1 cellular context compared by ENCODE assay signal in the genomic region with DNA sequence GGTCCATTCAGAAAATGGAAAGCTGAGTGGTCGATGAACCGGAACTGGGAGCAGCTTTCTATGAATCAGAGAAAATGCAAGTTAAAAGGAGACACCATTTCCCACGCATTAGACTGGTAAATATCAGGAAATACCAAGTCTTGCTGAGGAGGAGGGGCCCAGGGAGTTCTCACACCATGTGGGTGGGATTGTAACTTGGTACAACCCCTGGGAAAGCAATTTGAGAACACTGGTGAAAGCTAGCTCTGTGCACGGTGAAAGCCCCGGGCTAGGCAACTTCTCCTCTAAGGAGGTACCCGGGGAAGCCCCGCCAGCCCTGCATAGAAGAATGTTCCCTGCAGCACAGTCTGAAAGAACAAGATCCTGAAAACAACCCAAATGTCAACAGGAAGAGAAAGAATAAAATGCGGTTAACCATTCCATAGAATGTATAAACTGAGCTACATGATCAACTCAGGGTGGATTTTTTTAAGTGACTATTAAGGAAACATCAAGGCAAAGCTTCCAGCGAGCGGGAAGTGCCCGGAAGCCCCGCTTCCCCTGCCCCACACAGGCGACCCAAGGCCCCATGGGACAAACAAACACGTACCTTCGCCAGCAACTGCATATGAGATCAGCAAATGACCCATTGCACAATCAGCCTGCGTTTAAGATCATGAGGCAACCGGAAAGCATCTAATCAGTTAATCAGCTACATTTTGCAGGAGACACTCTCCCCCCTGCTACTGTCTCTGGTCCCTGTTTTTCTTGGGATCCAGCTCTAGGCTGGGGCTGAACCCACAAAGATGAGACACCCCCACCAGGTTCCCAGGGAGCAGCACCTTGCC.
TF ChIP-seq lines count a peak whose summit lies in the region.

No MANE protein-coding gene starts in this region.

TF ChIP-seq in HEK293, 187 proteins besides CTCF, POLR2A, EP300 and RAD21 (continued from another document and continues in another):
- TF ChIP-seq, protein P1, sequence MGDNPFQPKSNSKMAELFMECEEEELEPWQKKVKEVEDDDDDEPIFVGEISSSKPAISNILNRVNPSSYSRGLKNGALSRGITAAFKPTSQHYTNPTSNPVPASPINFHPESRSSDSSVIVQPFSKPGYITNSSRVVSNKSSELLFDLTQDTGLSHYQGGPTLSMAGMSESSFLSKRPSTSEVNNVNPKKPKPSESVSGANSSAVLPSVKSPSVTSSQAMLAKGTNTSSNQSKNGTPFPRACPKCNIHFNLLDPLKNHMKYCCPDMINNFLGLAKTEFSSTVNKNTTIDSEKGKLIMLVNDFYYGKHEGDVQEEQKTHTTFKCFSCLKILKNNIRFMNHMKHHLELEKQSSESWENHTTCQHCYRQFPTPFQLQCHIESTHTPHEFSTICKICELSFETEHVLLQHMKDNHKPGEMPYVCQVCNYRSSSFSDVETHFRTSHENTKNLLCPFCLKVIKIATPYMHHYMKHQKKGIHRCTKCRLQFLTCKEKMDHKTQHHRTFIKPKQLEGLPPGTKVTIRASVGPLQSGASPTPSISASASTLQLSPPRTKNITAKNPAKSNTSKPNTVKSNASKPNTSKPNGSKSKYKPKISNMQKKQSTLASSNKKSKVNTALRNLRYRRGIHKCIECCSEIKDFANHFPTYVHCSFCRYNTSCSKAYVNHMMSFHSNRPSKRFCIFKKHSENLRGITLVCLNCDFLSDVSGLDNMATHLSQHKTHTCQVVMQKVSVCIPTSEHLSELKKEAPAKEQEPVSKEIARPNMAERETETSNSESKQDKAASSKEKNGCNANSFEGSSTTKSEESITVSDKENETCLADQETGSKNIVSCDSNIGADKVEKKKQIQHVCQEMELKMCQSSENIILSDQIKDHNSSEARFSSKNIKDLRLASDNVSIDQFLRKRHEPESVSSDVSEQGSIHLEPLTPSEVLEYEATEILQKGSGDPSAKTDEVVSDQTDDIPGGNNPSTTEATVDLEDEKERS (tag by site-specific recombination; IDR thresholded peaks at IDR 0.05) = no peak
- 0 out of 2 replicates have a peak, but pooled peaks have one; percentile 45 for TF ChIP-seq GLIS2 (tag by site-specific recombination; IDR thresholded peaks at IDR 0.05)
- peak; percentile 8; the same call in 1 of the 2 replicates for TF ChIP-seq RBAK (tag by site-specific recombination; IDR thresholded peaks at IDR 0.05)
- no peak for TF ChIP-seq ZNF155 (tag by site-specific recombination; IDR thresholded peaks at IDR 0.05)
- TF ChIP-seq OVOL3 (tag by site-specific recombination; IDR thresholded peaks at IDR 0.05) = no peak
- TF ChIP-seq, protein P2, sequence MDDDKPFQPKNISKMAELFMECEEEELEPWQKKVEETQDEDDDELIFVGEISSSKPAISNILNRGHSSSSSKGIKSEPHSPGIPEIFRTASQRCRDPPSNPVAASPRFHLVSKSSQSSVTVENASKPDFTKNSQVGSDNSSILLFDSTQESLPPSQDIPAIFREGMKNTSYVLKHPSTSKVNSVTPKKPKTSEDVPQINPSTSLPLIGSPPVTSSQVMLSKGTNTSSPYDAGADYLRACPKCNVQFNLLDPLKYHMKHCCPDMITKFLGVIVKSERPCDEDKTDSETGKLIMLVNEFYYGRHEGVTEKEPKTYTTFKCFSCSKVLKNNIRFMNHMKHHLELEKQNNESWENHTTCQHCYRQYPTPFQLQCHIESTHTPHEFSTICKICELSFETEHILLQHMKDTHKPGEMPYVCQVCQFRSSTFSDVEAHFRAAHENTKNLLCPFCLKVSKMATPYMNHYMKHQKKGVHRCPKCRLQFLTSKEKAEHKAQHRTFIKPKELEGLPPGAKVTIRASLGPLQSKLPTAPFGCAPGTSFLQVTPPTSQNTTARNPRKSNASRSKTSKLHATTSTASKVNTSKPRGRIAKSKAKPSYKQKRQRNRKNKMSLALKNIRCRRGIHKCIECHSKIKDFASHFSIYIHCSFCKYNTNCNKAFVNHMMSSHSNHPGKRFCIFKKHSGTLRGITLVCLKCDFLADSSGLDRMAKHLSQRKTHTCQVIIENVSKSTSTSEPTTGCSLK (tag by site-specific recombination; IDR thresholded peaks at IDR 0.05) = no peak
- TF ChIP-seq, protein P3, sequence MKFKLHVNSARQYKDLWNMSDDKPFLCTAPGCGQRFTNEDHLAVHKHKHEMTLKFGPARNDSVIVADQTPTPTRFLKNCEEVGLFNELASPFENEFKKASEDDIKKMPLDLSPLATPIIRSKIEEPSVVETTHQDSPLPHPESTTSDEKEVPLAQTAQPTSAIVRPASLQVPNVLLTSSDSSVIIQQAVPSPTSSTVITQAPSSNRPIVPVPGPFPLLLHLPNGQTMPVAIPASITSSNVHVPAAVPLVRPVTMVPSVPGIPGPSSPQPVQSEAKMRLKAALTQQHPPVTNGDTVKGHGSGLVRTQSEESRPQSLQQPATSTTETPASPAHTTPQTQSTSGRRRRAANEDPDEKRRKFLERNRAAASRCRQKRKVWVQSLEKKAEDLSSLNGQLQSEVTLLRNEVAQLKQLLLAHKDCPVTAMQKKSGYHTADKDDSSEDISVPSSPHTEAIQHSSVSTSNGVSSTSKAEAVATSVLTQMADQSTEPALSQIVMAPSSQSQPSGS (tag by site-specific recombination; IDR thresholded peaks at IDR 0.05; ENCODE audit: low read depth) = 0 out of 2 replicates have a peak, but pooled peaks have one; percentile 24
- TF ChIP-seq, protein P4, sequence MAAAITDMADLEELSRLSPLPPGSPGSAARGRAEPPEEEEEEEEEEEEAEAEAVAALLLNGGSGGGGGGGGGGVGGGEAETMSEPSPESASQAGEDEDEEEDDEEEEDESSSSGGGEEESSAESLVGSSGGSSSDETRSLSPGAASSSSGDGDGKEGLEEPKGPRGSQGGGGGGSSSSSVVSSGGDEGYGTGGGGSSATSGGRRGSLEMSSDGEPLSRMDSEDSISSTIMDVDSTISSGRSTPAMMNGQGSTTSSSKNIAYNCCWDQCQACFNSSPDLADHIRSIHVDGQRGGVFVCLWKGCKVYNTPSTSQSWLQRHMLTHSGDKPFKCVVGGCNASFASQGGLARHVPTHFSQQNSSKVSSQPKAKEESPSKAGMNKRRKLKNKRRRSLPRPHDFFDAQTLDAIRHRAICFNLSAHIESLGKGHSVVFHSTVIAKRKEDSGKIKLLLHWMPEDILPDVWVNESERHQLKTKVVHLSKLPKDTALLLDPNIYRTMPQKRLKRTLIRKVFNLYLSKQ (tag by site-specific recombination; IDR thresholded peaks at IDR 0.05; ENCODE audit: borderline replicate concordance) = no peak
- peak; percentile 31; the same call in 1 of the 2 replicates for TF ChIP-seq ZBTB8A (tag by site-specific recombination; IDR thresholded peaks at IDR 0.05)
- TF ChIP-seq ZBTB20 (tag by site-specific recombination; IDR thresholded peaks at IDR 0.05) = peak; percentile 88
- TF ChIP-seq ZNF157 (tag by site-specific recombination; IDR thresholded peaks at IDR 0.05) = no peak
- no peak for TF ChIP-seq ZNF621 (tag by site-specific recombination; IDR thresholded peaks at IDR 0.05)
- TF ChIP-seq ZNF37A (tag by site-specific recombination; IDR thresholded peaks at IDR 0.05) = no peak
- TF ChIP-seq PRDM1 (tag by site-specific recombination; IDR thresholded peaks at IDR 0.05) = peak; percentile 68
- peak; percentile 36; the same call in 1 of the 2 replicates for TF ChIP-seq WT1 (tag by site-specific recombination; IDR thresholded peaks at IDR 0.05)
- TF ChIP-seq, protein P5, sequence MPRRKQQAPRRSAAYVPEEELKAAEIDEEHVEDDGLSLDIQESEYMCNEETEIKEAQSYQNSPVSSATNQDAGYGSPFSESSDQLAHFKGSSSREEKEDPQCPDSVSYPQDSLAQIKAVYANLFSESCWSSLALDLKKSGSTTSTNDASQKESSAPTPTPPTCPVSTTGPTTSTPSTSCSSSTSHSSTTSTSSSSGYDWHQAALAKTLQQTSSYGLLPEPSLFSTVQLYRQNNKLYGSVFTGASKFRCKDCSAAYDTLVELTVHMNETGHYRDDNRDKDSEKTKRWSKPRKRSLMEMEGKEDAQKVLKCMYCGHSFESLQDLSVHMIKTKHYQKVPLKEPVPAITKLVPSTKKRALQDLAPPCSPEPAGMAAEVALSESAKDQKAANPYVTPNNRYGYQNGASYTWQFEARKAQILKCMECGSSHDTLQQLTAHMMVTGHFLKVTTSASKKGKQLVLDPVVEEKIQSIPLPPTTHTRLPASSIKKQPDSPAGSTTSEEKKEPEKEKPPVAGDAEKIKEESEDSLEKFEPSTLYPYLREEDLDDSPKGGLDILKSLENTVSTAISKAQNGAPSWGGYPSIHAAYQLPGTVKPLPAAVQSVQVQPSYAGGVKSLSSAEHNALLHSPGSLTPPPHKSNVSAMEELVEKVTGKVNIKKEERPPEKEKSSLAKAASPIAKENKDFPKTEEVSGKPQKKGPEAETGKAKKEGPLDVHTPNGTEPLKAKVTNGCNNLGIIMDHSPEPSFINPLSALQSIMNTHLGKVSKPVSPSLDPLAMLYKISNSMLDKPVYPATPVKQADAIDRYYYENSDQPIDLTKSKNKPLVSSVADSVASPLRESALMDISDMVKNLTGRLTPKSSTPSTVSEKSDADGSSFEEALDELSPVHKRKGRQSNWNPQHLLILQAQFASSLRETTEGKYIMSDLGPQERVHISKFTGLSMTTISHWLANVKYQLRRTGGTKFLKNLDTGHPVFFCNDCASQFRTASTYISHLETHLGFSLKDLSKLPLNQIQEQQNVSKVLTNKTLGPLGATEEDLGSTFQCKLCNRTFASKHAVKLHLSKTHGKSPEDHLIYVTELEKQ (tag by site-specific recombination; IDR thresholded peaks at IDR 0.05; ENCODE audit: borderline replicate concordance) = peak; percentile 39; the same call in 1 of the 2 replicates
- no peak for TF ChIP-seq ZNF776 (tag by site-specific recombination; IDR thresholded peaks at IDR 0.05; ENCODE audit: borderline replicate concordance)
- TF ChIP-seq, protein P6, sequence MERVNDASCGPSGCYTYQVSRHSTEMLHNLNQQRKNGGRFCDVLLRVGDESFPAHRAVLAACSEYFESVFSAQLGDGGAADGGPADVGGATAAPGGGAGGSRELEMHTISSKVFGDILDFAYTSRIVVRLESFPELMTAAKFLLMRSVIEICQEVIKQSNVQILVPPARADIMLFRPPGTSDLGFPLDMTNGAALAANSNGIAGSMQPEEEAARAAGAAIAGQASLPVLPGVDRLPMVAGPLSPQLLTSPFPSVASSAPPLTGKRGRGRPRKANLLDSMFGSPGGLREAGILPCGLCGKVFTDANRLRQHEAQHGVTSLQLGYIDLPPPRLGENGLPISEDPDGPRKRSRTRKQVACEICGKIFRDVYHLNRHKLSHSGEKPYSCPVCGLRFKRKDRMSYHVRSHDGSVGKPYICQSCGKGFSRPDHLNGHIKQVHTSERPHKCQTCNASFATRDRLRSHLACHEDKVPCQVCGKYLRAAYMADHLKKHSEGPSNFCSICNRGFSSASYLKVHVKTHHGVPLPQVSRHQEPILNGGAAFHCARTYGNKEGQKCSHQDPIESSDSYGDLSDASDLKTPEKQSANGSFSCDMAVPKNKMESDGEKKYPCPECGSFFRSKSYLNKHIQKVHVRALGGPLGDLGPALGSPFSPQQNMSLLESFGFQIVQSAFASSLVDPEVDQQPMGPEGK (tag by site-specific recombination; IDR thresholded peaks at IDR 0.05) = peak; percentile 83; the same call in 1 of the 2 replicates
- no peak for TF ChIP-seq ZNF169 (tag by site-specific recombination; IDR thresholded peaks at IDR 0.05)
- TF ChIP-seq, protein P7, sequence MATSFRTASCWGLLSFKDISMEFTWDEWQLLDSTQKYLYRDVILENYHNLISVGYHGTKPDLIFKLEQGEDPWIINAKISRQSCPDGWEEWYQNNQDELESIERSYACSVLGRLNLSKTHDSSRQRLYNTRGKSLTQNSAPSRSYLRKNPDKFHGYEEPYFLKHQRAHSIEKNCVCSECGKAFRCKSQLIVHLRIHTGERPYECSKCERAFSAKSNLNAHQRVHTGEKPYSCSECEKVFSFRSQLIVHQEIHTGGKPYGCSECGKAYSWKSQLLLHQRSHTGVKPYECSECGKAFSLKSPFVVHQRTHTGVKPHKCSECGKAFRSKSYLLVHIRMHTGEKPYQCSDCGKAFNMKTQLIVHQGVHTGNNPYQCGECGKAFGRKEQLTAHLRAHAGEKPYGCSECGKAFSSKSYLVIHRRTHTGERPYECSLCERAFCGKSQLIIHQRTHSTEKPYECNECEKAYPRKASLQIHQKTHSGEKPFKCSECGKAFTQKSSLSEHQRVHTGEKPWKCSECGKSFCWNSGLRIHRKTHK (tag by site-specific recombination; IDR thresholded peaks at IDR 0.05) = no peak
- no peak for TF ChIP-seq ZNF133 (tag by site-specific recombination; IDR thresholded peaks at IDR 0.05)
- TF ChIP-seq OSR2 (tag by site-specific recombination; IDR thresholded peaks at IDR 0.05) = peak; percentile 94
- TF ChIP-seq MZF1 (tag by site-specific recombination; IDR thresholded peaks at IDR 0.05; ENCODE audit: borderline replicate concordance) = no peak
- peak; percentile 39; the same call in 1 of the 2 replicates for TF ChIP-seq ZNF324 (tag by site-specific recombination; IDR thresholded peaks at IDR 0.05)
- TF ChIP-seq, protein P8, sequence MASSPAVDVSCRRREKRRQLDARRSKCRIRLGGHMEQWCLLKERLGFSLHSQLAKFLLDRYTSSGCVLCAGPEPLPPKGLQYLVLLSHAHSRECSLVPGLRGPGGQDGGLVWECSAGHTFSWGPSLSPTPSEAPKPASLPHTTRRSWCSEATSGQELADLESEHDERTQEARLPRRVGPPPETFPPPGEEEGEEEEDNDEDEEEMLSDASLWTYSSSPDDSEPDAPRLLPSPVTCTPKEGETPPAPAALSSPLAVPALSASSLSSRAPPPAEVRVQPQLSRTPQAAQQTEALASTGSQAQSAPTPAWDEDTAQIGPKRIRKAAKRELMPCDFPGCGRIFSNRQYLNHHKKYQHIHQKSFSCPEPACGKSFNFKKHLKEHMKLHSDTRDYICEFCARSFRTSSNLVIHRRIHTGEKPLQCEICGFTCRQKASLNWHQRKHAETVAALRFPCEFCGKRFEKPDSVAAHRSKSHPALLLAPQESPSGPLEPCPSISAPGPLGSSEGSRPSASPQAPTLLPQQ (tag by site-specific recombination; IDR thresholded peaks at IDR 0.05) = peak; percentile 60; the same call in 1 of the 2 replicates
- TF ChIP-seq, protein P9, sequence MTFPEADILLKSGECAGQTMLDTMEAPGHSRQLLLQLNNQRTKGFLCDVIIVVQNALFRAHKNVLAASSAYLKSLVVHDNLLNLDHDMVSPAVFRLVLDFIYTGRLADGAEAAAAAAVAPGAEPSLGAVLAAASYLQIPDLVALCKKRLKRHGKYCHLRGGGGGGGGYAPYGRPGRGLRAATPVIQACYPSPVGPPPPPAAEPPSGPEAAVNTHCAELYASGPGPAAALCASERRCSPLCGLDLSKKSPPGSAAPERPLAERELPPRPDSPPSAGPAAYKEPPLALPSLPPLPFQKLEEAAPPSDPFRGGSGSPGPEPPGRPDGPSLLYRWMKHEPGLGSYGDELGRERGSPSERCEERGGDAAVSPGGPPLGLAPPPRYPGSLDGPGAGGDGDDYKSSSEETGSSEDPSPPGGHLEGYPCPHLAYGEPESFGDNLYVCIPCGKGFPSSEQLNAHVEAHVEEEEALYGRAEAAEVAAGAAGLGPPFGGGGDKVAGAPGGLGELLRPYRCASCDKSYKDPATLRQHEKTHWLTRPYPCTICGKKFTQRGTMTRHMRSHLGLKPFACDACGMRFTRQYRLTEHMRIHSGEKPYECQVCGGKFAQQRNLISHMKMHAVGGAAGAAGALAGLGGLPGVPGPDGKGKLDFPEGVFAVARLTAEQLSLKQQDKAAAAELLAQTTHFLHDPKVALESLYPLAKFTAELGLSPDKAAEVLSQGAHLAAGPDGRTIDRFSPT (tag by site-specific recombination; IDR thresholded peaks at IDR 0.05) = peak; percentile 45; the same call in 1 of the 2 replicates
- peak; percentile 32; the same call in 1 of the 2 replicates for TF ChIP-seq SP3 (tag by site-specific recombination; IDR thresholded peaks at IDR 0.05)
- peak; percentile 96 for TF ChIP-seq ZNF629 (tag by site-specific recombination; IDR thresholded peaks at IDR 0.05)
- TF ChIP-seq ZFP37 (tag by site-specific recombination; IDR thresholded peaks at IDR 0.05) = no peak
